6 cellular contexts compared by ENCODE assay signal in genomic region chr9:124645274-124645673, GRCh38.
"Had no signal": no experiment of that assay in that cellular context is flagged by ENCODE, and none has a peak within 500 bp of the region (broad histone marks: within the 10 kb centered on the region; RNA-seq: fewer than 3 reads in every experiment).

No MANE protein-coding gene starts in this region.

- DNase-seq: GDM1, GF-D8 had no signal

- ATAC-seq: GM12878 had no signal

- FAIRE-seq: GM12878, GM12891, GM12892, GM18507 had no signal

- H3K4me3 ChIP-seq: GM12878 had no signal
